ENCODE assay signal across 27 cellular contexts in genomic region chr4:27764526-27764837, GRCh38.
A peak's percentile ranks its signal among the peaks of the same experiment; 100 is the strongest.
DNase-seq lines count a peak whose midpoint lies in the region; ATAC-seq and TF ChIP-seq lines count a peak whose summit lies in the region.
"Had no signal": no experiment of that assay in that cellular context is flagged by ENCODE, and none has a peak within 500 bp of the region (broad histone marks: within the 10 kb centered on the region; RNA-seq: fewer than 3 reads in every experiment).

No MANE protein-coding gene starts in this region.

- no peak overlapping the region for H3K4me3 Mint-ChIP-seq in CD8-positive, alpha-beta T cell
- H3K4me3 Mint-ChIP-seq: T-cell had no signal

- peak; percentile 87 for ATAC-seq in GM18511 (IDR thresholded peaks at IDR 0.05; ENCODE audit: unreplicated experiment)
- peak; percentile 79 for ATAC-seq in GM19463 (IDR thresholded peaks at IDR 0.05; ENCODE audit: unreplicated experiment)
- peak; percentile 78 for ATAC-seq in HG03066 (IDR thresholded peaks at IDR 0.05; ENCODE audit: low read depth, unreplicated experiment)
- ATAC-seq in CD8-positive, alpha-beta T cell, result no peak
- ATAC-seq: T-cell had no signal

- H3K9me3 ChIP-seq in CD8-positive, alpha-beta T cell (ENCODE audit: low read length), result no peaks in the 10 kb centered on the region
- H3K9me3 ChIP-seq in smooth muscle cell (replicated peaks; ENCODE audit: low read depth), result no peaks in the 10 kb centered on the region
- H3K9me3 ChIP-seq: Caco-2, upper lobe of left lung had no signal

- H3K9ac ChIP-seq in smooth muscle cell (ENCODE audit: low read depth), result no peak overlapping the region
- H3K9ac ChIP-seq: GM23248 had no signal

- H3K4me2 ChIP-seq in smooth muscle cell, result no peak overlapping the region

- no peaks in the 10 kb centered on the region for H4K20me1 ChIP-seq in smooth muscle cell (ENCODE audit: low read depth)

- TF ChIP-seq CTCF in brain microvascular endothelial cell (IDR thresholded peaks at IDR 0.05; ENCODE audit: low read depth, low read length, missing control alignments) (no peak), smooth muscle cell (IDR thresholded peaks at IDR 0.05; ENCODE audit: borderline replicate concordance, insufficient read depth, poor library complexity, severe bottlenecking) (no peak)
- TF ChIP-seq CTCF in CD8-positive, alpha-beta T cell (IDR thresholded peaks at IDR 0.05), result no peak

- no peaks in the 10 kb centered on the region for H3K79me2 ChIP-seq in smooth muscle cell (ENCODE audit: low read depth)

- CTCF ChIA-PET in CD8-positive, alpha-beta T cell (lab: Charles Lee), result no interaction called here

- in situ Hi-C loops in brain microvascular endothelial cell (cut with HindIII; ENCODE audit: low pct_ligation_motif_present, low sequenced_read_pairs), result no loop called here

- H3K36me3 ChIP-seq in brain microvascular endothelial cell (replicated peaks), result no peaks in the 10 kb centered on the region
- H3K36me3 ChIP-seq in CD8-positive, alpha-beta T cell (ENCODE audit: insufficient read depth, low read length), result no peaks in the 10 kb centered on the region
- no peaks in the 10 kb centered on the region for H3K36me3 ChIP-seq in smooth muscle cell (ENCODE audit: low read depth)
- H3K36me3 ChIP-seq: upper lobe of left lung had no signal

- no peaks in the 10 kb centered on the region for H3K36me3 Mint-ChIP-seq in CD8-positive, alpha-beta T cell
- H3K36me3 Mint-ChIP-seq: T-cell had no signal

- intact Hi-C loops in CD8-positive, alpha-beta T cell (cut with DNase I, micrococcal nuclease), result no loop called here

- no peaks in the 10 kb centered on the region for H3K4me1 Mint-ChIP-seq in CD8-positive, alpha-beta T cell (ENCODE audit: low read depth)
- H3K4me1 Mint-ChIP-seq: T-cell had no signal

- DNase-seq in brain microvascular endothelial cell (peak; percentile 9), T-helper 9 cell (no peak), smooth muscle cell (lab: John Stamatoyannopoulos, UW; ENCODE audit: unreplicated experiment) (no peak), GDM1 (lab: John Stamatoyannopoulos, UW) (no peak)
- no peak for DNase-seq in CD8-positive, alpha-beta T cell
- DNase-seq: activated CD4-positive, alpha-beta T cell treated with anti-CD3 and anti-CD28 coated beads, Interleukin-2, amount 50 U/mL, for 1 hour; activated CD8-positive, alpha-beta memory T cell treated with anti-CD3 and anti-CD28 coated beads, Interleukin-2, amount 50 U/mL, for 4 hours; activated effector memory CD4-positive, alpha-beta T cell treated with anti-CD3 and anti-CD28 coated beads, Interleukin-2, amount 50 U/mL, for 16 hours; Caco-2; dermis blood vessel endothelial cell; foreskin fibroblast; GM23248; hypothalamus; KBM-7; midbrain; NCI-H2081 treated with DMSO at 0.1 percent for 48 hours; NCI-H510A treated with DMSO at 0.1 percent for 48 hours; SHP77; stimulated activated CD4-positive, alpha-beta T cell treated with anti-CD3 and anti-CD28 coated beads, Interleukin-4, amount 100 ng/mL, for 1 hour; T-cell; upper lobe of left lung had no signal

- no peak overlapping the region for H3K4me3 ChIP-seq in brain microvascular endothelial cell (ENCODE audit: low read depth, low read length)
- no peak overlapping the region for H3K4me3 ChIP-seq in CD8-positive, alpha-beta T cell (ENCODE audit: low read depth, low read length)
- H3K4me3 ChIP-seq in smooth muscle cell, result no peak overlapping the region
- H3K4me3 ChIP-seq: GM23248, skin epidermis, upper lobe of left lung had no signal

- H3K27me3 ChIP-seq in brain microvascular endothelial cell (replicated peaks) (no peaks in the 10 kb centered on the region), smooth muscle cell (ENCODE audit: low read depth) (no peaks in the 10 kb centered on the region)
- no peaks in the 10 kb centered on the region for H3K27me3 ChIP-seq in CD8-positive, alpha-beta T cell (ENCODE audit: insufficient read depth, low read length)
- H3K27me3 ChIP-seq: upper lobe of left lung had no signal

- 80% methylated on average over 4 of the region's 4 CpGs for WGBS in smooth muscle cell (ENCODE audit: low lambda C conversion rate)

- no peak overlapping the region for H3K27ac Mint-ChIP-seq in CD8-positive, alpha-beta T cell
- H3K27ac Mint-ChIP-seq: progenitor cell of endocrine pancreas, T-cell had no signal

- H3K9me3 Mint-ChIP-seq in CD8-positive, alpha-beta T cell, result peaks cover 6% of the 10 kb centered on the region

- H3K27me3 Mint-ChIP-seq in CD8-positive, alpha-beta T cell (ENCODE audit: low read depth), result no peaks in the 10 kb centered on the region
- H3K27me3 Mint-ChIP-seq: progenitor cell of endocrine pancreas, T-cell had no signal

- H3K27ac ChIP-seq in brain microvascular endothelial cell (no peak overlapping the region), smooth muscle cell (ENCODE audit: low read depth) (no peak overlapping the region)
- no peak overlapping the region for H3K27ac ChIP-seq in CD8-positive, alpha-beta T cell (ENCODE audit: low read depth, low read length)
- H3K27ac ChIP-seq: GM23248, skin epidermis, upper lobe of left lung, VCaP had no signal

- POLR2A ChIA-PET in CD8-positive, alpha-beta T cell (lab: Charles Lee), result no interaction called here

- H2AFZ ChIP-seq in smooth muscle cell (ENCODE audit: low read depth), result no peak overlapping the region
- H2AFZ ChIP-seq: GM23248 had no signal

- no peaks in the 10 kb centered on the region for H3F3A ChIP-seq in smooth muscle cell (ENCODE audit: low read depth)

- H3K4me1 ChIP-seq in CD8-positive, alpha-beta T cell (ENCODE audit: insufficient read depth, low read length), result no peaks in the 10 kb centered on the region
- no peaks in the 10 kb centered on the region for H3K4me1 ChIP-seq in smooth muscle cell (ENCODE audit: low read depth)
- H3K4me1 ChIP-seq: Caco-2, upper lobe of left lung had no signal
